1 cellular context compared by ENCODE assay signal in genomic region chr10:89367529-89367928, GRCh38.
TF ChIP-seq lines count a peak whose summit lies in the region.

No MANE protein-coding gene starts in this region.

TF ChIP-seq in GM23338, 12 proteins besides CTCF, POLR2A, EP300 and RAD21 (continued from another document):
- TF ChIP-seq, protein P1, sequence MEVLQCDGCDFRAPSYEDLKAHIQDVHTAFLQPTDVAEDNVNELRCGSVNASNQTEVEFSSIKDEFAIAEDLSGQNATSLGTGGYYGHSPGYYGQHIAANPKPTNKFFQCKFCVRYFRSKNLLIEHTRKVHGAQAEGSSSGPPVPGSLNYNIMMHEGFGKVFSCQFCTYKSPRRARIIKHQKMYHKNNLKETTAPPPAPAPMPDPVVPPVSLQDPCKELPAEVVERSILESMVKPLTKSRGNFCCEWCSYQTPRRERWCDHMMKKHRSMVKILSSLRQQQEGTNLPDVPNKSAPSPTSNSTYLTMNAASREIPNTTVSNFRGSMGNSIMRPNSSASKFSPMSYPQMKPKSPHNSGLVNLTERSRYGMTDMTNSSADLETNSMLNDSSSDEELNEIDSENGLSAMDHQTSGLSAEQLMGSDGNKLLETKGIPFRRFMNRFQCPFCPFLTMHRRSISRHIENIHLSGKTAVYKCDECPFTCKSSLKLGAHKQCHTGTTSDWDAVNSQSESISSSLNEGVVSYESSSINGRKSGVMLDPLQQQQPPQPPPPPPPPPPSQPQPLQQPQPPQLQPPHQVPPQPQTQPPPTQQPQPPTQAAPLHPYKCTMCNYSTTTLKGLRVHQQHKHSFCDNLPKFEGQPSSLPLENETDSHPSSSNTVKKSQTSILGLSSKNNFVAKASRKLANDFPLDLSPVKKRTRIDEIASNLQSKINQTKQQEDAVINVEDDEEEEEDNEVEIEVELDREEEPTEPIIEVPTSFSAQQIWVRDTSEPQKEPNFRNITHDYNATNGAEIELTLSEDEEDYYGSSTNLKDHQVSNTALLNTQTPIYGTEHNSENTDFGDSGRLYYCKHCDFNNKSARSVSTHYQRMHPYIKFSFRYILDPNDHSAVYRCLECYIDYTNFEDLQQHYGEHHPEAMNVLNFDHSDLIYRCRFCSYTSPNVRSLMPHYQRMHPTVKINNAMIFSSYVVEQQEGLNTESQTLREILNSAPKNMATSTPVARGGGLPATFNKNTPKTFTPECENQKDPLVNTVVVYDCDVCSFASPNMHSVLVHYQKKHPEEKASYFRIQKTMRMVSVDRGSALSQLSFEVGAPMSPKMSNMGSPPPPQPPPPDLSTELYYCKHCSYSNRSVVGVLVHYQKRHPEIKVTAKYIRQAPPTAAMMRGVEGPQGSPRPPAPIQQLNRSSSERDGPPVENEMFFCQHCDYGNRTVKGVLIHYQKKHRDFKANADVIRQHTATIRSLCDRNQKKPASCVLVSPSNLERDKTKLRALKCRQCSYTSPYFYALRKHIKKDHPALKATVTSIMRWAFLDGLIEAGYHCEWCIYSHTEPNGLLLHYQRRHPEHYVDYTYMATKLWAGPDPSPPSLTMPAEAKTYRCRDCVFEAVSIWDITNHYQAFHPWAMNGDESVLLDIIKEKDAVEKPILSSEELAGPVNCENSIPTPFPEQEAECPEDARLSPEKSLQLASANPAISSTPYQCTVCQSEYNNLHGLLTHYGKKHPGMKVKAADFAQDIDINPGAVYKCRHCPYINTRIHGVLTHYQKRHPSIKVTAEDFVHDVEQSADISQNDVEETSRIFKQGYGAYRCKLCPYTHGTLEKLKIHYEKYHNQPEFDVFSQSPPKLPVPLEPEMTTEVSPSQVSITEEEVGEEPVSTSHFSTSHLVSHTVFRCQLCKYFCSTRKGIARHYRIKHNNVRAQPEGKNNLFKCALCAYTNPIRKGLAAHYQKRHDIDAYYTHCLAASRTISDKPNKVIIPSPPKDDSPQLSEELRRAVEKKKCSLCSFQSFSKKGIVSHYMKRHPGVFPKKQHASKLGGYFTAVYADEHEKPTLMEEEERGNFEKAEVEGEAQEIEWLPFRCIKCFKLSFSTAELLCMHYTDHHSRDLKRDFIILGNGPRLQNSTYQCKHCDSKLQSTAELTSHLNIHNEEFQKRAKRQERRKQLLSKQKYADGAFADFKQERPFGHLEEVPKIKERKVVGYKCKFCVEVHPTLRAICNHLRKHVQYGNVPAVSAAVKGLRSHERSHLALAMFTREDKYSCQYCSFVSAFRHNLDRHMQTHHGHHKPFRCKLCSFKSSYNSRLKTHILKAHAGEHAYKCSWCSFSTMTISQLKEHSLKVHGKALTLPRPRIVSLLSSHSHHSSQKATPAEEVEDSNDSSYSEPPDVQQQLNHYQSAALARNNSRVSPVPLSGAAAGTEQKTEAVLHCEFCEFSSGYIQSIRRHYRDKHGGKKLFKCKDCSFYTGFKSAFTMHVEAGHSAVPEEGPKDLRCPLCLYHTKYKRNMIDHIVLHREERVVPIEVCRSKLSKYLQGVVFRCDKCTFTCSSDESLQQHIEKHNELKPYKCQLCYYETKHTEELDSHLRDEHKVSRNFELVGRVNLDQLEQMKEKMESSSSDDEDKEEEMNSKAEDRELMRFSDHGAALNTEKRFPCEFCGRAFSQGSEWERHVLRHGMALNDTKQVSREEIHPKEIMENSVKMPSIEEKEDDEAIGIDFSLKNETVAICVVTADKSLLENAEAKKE (CRISPR knock-in tag; IDR thresholded peaks at IDR 0.05): no peak
- TF ChIP-seq POLR2AphosphoS5 (IDR thresholded peaks at IDR 0.05; ENCODE audit: low read depth) (no peak), JUNB (IDR thresholded peaks at IDR 0.05; ENCODE audit: unreplicated experiment) (no peak), EZH2phosphoT487 (IDR thresholded peaks at IDR 0.05; ENCODE audit: unreplicated experiment) (no peak)
